In the genomic region with DNA sequence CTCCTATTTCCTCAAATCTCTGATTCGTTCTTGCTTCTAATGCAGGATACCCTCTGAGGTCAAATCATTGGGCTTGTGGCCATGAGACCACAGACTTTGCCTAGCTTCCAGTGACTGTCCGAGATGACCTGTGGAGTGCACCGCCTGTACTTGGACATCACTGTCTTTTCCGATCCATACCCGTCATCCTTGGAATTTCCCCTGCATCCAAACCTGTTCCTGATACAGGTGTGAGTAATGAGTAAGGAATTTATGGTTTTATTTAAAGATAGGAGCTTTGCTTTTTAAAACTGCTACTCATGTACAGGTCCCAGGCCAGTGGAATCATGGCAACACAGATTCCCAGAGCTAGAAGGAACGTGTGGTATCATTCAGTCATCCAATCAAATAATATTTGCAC, we compare ENCODE assay signal across 6 cellular contexts. TPM values are rescaled to one million over a fixed set of nuclear protein-coding genes. Genes with fewer than 3 reads are reported as not detected.
"Had no signal": no experiment of that assay in that cellular context is flagged by ENCODE, and none has a peak within 500 bp of the region (broad histone marks: within the 10 kb centered on the region; RNA-seq: fewer than 3 reads in every experiment).

No MANE protein-coding gene starts in this region.

RNA-seq across cellular contexts. Expression of a gene that starts 35.6 kb away (rescaled TPM):
- total RNA-seq: activated B cell treated with CpG ODN at 0.5 μM for 24 hours; activated CD4-positive, alpha-beta memory T cell treated with anti-CD3 and anti-CD28 coated beads, Interleukin-2, amount 10 ng/mL, durations not matched to agents 7 days and 5 days; activated CD8-positive, alpha-beta memory T cell treated with anti-CD3 and anti-CD28 coated beads, Interleukin-2, amount 10 ng/mL, durations not matched to agents 7 days and 5 days; K562; MCF 10A; Peyer's patch had no signal
- polyA plus RNA-seq: K562 had no signal
